In genomic region chr7:65002972-65003585, GRCh38 we compare ENCODE assay signal across 1 cellular context.
TF ChIP-seq lines count a peak whose summit lies in the region.

No MANE protein-coding gene starts in this region.

TF ChIP-seq in HepG2, 621 proteins besides CTCF, POLR2A, EP300 and RAD21 (continued from another document and continues in another):
- TF ChIP-seq SETDB1 (CRISPR knock-in tag; IDR thresholded peaks at IDR 0.05; ENCODE audit: borderline replicate concordance) (0 out of 2 replicates have a peak, but pooled peaks have one; percentile 46), ZNF883 (CRISPR knock-in tag; IDR thresholded peaks at IDR 0.05; ENCODE audit: not compliant biosample characterization) (no peak), ZNF572 (CRISPR knock-in tag; IDR thresholded peaks at IDR 0.05) (no peak), UBTF (CRISPR knock-in tag; IDR thresholded peaks at IDR 0.05) (peak; percentile 27; the same call in 1 of the 2 replicates), ZNF616 (CRISPR knock-in tag; IDR thresholded peaks at IDR 0.05; ENCODE audit: low read depth) (no peak), STAT6 (CRISPR knock-in tag; IDR thresholded peaks at IDR 0.05; ENCODE audit: borderline replicate concordance) (no peak), MLX (CRISPR knock-in tag; IDR thresholded peaks at IDR 0.05) (no peak), ZNF619 (CRISPR knock-in tag; IDR thresholded peaks at IDR 0.05) (no peak), ZNF343 (CRISPR knock-in tag; IDR thresholded peaks at IDR 0.05) (no peak), TERF1 (CRISPR knock-in tag; IDR thresholded peaks at IDR 0.05) (no peak), HOMEZ (CRISPR knock-in tag; IDR thresholded peaks at IDR 0.05; ENCODE audit: low read depth) (no peak), TAF1 (CRISPR knock-in tag; IDR thresholded peaks at IDR 0.05) (0 out of 2 replicates have a peak, but pooled peaks have one; percentile 20), ZNF770 (CRISPR knock-in tag; IDR thresholded peaks at IDR 0.05) (peak; percentile 83), ZNF761 (CRISPR knock-in tag; conservative IDR thresholded peaks at IDR 0.05) (no peak), HOXD1 (CRISPR knock-in tag; IDR thresholded peaks at IDR 0.05) (no peak), RFX1 (IDR thresholded peaks at IDR 0.05) (no peak), ZNF234 (CRISPR knock-in tag; conservative IDR thresholded peaks at IDR 0.05) (0 out of 2 replicates have a peak, but pooled peaks have one; percentile 28), HMGXB4 (CRISPR knock-in tag; IDR thresholded peaks at IDR 0.05; ENCODE audit: borderline replicate concordance in 1 of 2, low read depth in 1 of 2) (0 out of 4 replicates have a peak, but pooled peaks of 1 of the 2 experiments have one; percentile 7), ZFP90 (CRISPR knock-in tag; IDR thresholded peaks at IDR 0.05; ENCODE audit: borderline replicate concordance) (no peak), HOXA3 (CRISPR knock-in tag; IDR thresholded peaks at IDR 0.05) (no peak), SPEN (CRISPR knock-in tag; IDR thresholded peaks at IDR 0.05; ENCODE audit: low read depth) (no peak), SNRNP70 (IDR thresholded peaks at IDR 0.05; ENCODE audit: low read depth, low read length) (no peak), ZNF460 (CRISPR knock-in tag; IDR thresholded peaks at IDR 0.05; ENCODE audit: borderline replicate concordance) (peak; percentile 57; the same call in 1 of the 2 replicates), ZNF24 (IDR thresholded peaks at IDR 0.05) (no peak), REPIN1 (CRISPR knock-in tag; IDR thresholded peaks at IDR 0.05; ENCODE audit: borderline replicate concordance, low read depth) (no peak), ZNF501 (CRISPR knock-in tag; IDR thresholded peaks at IDR 0.05) (0 out of 2 replicates have a peak, but pooled peaks have one; percentile 32), ZNF567 (CRISPR knock-in tag; IDR thresholded peaks at IDR 0.05; ENCODE audit: borderline replicate concordance) (no peak), ZNF407 (CRISPR knock-in tag; IDR thresholded peaks at IDR 0.05; ENCODE audit: not compliant biosample characterization) (no peak), ZNF232 (CRISPR knock-in tag; IDR thresholded peaks at IDR 0.05; ENCODE audit: borderline replicate concordance) (0 out of 2 replicates have a peak, but pooled peaks have one; percentile 21), DNMT1 (CRISPR knock-in tag; IDR thresholded peaks at IDR 0.05) (no peak), TCF12 (IDR thresholded peaks at IDR 0.05) (no peak), TCF12 (CRISPR knock-in tag; IDR thresholded peaks at IDR 0.05) (no peak), NFIC (IDR thresholded peaks at IDR 0.05; ENCODE audit: low read length) (no peak), STAT5B (CRISPR knock-in tag; IDR thresholded peaks at IDR 0.05) (no peak), ZNF570 (CRISPR knock-in tag; IDR thresholded peaks at IDR 0.05; ENCODE audit: borderline replicate concordance) (no peak), ZNF414 (CRISPR knock-in tag; IDR thresholded peaks at IDR 0.05) (no peak), ZNF83 (CRISPR knock-in tag; IDR thresholded peaks at IDR 0.05; ENCODE audit: borderline replicate concordance) (no peak), ZMYM2 (CRISPR knock-in tag; IDR thresholded peaks at IDR 0.05) (no peak), FLYWCH1 (CRISPR knock-in tag; IDR thresholded peaks at IDR 0.05) (no peak), NR2F1 (CRISPR knock-in tag; IDR thresholded peaks at IDR 0.05) (no peak)
